Comparison of ENCODE assay signal across 8 cellular contexts in genomic region chr11:94525933-94526332, GRCh38. TPM values are rescaled to one million over a fixed set of nuclear protein-coding genes. Genes with fewer than 3 reads are reported as not detected.
A peak's percentile ranks its signal among the peaks of the same experiment; 100 is the strongest.
DNase-seq lines count a peak whose midpoint lies in the region; ATAC-seq, FAIRE-seq and TF ChIP-seq lines count a peak whose summit lies in the region.

No MANE protein-coding gene starts in this region.

- intact Hi-C loops in head of caudate nucleus (cut with DNase I): no loop called here

- DNase-seq in HFFc6 (peak; percentile 16), SK-N-MC (ENCODE audit: low read depth, low spot score) (peak; percentile 61), head of caudate nucleus (peak in 29 of 42 donors; percentile 23 to 71 (median 47)), skeletal muscle cell (ENCODE audit: low read depth) (peak; percentile 49), RCC 7860 (ENCODE audit: low spot score) (no peak)
- no peak for DNase-seq in stimulated activated CD4-positive, alpha-beta T cell treated with anti-CD3 and anti-CD28 coated beads, Interleukin-4, amount 100 ng/mL, for 1 hour

- H3K36me3 ChIP-seq in SK-N-MC (ENCODE audit: insufficient read depth, low read length): no peaks in the 10 kb centered on the region

- no peaks in the 10 kb centered on the region for H3K9me3 Mint-ChIP-seq in HFFc6

- H3K27ac Mint-ChIP-seq in HFFc6: no peak overlapping the region

- H3K36me3 Mint-ChIP-seq in HFFc6 (ENCODE audit: low read depth): no peaks in the 10 kb centered on the region

- H3K9me3 ChIP-seq in SK-N-MC (ENCODE audit: low read depth, low read length): no peaks in the 10 kb centered on the region

- peaks cover 14% of the 10 kb centered on the region for H3K4me1 Mint-ChIP-seq in HFFc6 (ENCODE audit: low read depth)

- peaks cover 8% of the 10 kb centered on the region for H3K27me3 Mint-ChIP-seq in HFFc6 (ENCODE audit: insufficient read depth)

- TF ChIP-seq CTCF in HFFc6 (IDR thresholded peaks at IDR 0.05): no peak

- no peak for FAIRE-seq in RCC 7860 (lab: Jason Lieb, UNC)

- H3K4me3 Mint-ChIP-seq in HFFc6: no peak overlapping the region

- ATAC-seq in GM21717 (IDR thresholded peaks at IDR 0.05; ENCODE audit: unreplicated experiment) (no peak), HG02870 (IDR thresholded peaks at IDR 0.05; ENCODE audit: unreplicated experiment) (no peak)

- H3K27ac ChIP-seq in SK-N-MC: peak overlapping the region; percentile 52; the same call in 1 of the 2 replicates

- H3K9ac ChIP-seq in SK-N-MC (ENCODE audit: insufficient read length): no peak overlapping the region

- peak overlapping the region; percentile 11; the same call in 1 of the 2 replicates for H3K4me3 ChIP-seq in SK-N-MC
- no peak overlapping the region for H3K4me3 ChIP-seq in skeletal muscle cell (ENCODE audit: low read depth, low read length)

RNA-seq across cellular contexts. Expression of gene C11orf97, which starts 13.7 kb away (rescaled TPM):
- not detected for total RNA-seq in HFFc6 (2021; fragmentation: NEBNext Ultra II Directional; extraction: Animal tissue kit (Norgen Biotek cat#: 25700))

RNA-seq across cellular contexts. Expression of gene FUT4, which starts 17.8 kb away (rescaled TPM):
- 1 to 10 TPM in 4 of 6 experiments, under 1 TPM in 2; 0.85 to 3.3 (median 3.0) TPM for total RNA-seq in HFFc6 (2021; fragmentation: NEBNext Ultra II Directional; extraction: Animal tissue kit (Norgen Biotek cat#: 25700))

RNA-seq across cellular contexts. Expression of gene ANKRD49, which starts 32.1 kb away (rescaled TPM):
- 1 to 10 TPM; 7.2 to 8.7 (median 7.9) TPM for total RNA-seq in HFFc6 (2021; fragmentation: NEBNext Ultra II Directional; extraction: Animal tissue kit (Norgen Biotek cat#: 25700))

RNA-seq across cellular contexts. Expression of gene MRE11, which starts 32.3 kb away (rescaled TPM):
- total RNA-seq in HFFc6 (2021; fragmentation: NEBNext Ultra II Directional; extraction: Animal tissue kit (Norgen Biotek cat#: 25700)): 10 to 100 TPM; 12.2 to 17.2 (median 15.7) TPM

RNA-seq across cellular contexts. Expression of gene PIWIL4, which starts 41.2 kb away (rescaled TPM):
- under 1 TPM; 0.12 to 0.43 (median 0.28) TPM for total RNA-seq in HFFc6 (2021; fragmentation: NEBNext Ultra II Directional; extraction: Animal tissue kit (Norgen Biotek cat#: 25700))

Comparison
In these comparisons a context has a peak if more than half of its experiments do, and no peak if none do; other contexts are left out.
1. DNase-seq: peak in HFFc6 (single experiment), SK-N-MC (single experiment), head of caudate nucleus (29 of 42) and skeletal muscle cell (single experiment); none in RCC 7860 (single experiment) and stimulated activated CD4-positive, alpha-beta T cell treated with anti-CD3 and anti-CD28 coated beads, Interleukin-4, amount 100 ng/mL, for 1 hour (single experiment).